Comparison of ENCODE assay signal across 9 cellular contexts in genomic region chr10:123149568-123150228, GRCh38. TPM values are rescaled to one million over a fixed set of nuclear protein-coding genes. Genes with fewer than 3 reads are reported as not detected.
DNase-seq lines count a peak whose midpoint lies in the region; ATAC-seq, FAIRE-seq and TF ChIP-seq lines count a peak whose summit lies in the region.
"Had no signal": no experiment of that assay in that cellular context is flagged by ENCODE, and none has a peak within 500 bp of the region (broad histone marks: within the 10 kb centered on the region; RNA-seq: fewer than 3 reads in every experiment).

No MANE protein-coding gene starts in this region.

- DNase-seq in AG09309 (ENCODE audit: low read depth), result no peak
- DNase-seq in colonic mucosa, result peak; percentile 19
- peak; percentile 31 for DNase-seq in myocyte (ENCODE audit: low read depth)
- no peak for DNase-seq in middle frontal gyrus (ENCODE audit: extremely low spot score, low spot score)
- no peak for DNase-seq in MG63
- no peak for DNase-seq in HTR-8/SVneo (ENCODE audit: insufficient read length, low spot score)

- H3K27ac ChIP-seq in HUES48 (ENCODE audit: low read depth, low read length) (no peak overlapping the region), colonic mucosa (no peak overlapping the region)

- no peak overlapping the region for H3K9ac ChIP-seq in HUES48 (ENCODE audit: low read depth, low read length)
- peak overlapping the region in 1 of 2 donors; percentile 19 for H3K9ac ChIP-seq in colonic mucosa (ENCODE audit: low read depth in 2 of 2, low read length in 2 of 2)

- no peak for FAIRE-seq in HTR-8/SVneo (lab: Jason Lieb, UNC)

- intact Hi-C loops in colonic mucosa (cut with DNase I), result loop anchor here (10.0 kb wide), 1 partner anchor 165 kb away; the partner anchor contains the start of gene PSTK

- no peak for ATAC-seq in GM21447 (IDR thresholded peaks at IDR 0.05; ENCODE audit: unreplicated experiment)

- no peak for TF ChIP-seq CTCF in AG09309 (IDR thresholded peaks at IDR 0.05; ENCODE audit: control insufficient read depth, insufficient read depth, low read depth, low read length, missing control alignments)
- TF ChIP-seq CTCF in colonic mucosa (IDR thresholded peaks at IDR 0.05), result no peak

- H3K27me3 ChIP-seq in HUES48 (ENCODE audit: control insufficient read depth, insufficient read depth, low read length) (peaks cover 89% of the 10 kb centered on the region), colonic mucosa (peaks cover 75% of the 10 kb centered on the region), MG63 (peaks cover 2% of the 10 kb centered on the region; the same call in 1 of the 2 replicates)

- H3K4me1 ChIP-seq in HUES48 (ENCODE audit: control insufficient read depth, insufficient read depth, low read length) (peaks cover 47% of the 10 kb centered on the region), colonic mucosa (peaks cover 26% of the 10 kb centered on the region)

- H3K9me3 ChIP-seq in HUES48 (ENCODE audit: control insufficient read depth, insufficient read depth, low read length) (no peaks in the 10 kb centered on the region), colonic mucosa (no peaks in the 10 kb centered on the region), MG63 (no peaks in the 10 kb centered on the region)

- H3K36me3 ChIP-seq in HUES48 (ENCODE audit: control insufficient read depth, insufficient read depth, low read length) (no peaks in the 10 kb centered on the region), colonic mucosa (no peaks in the 10 kb centered on the region), MG63 (peaks cover 3% of the 10 kb centered on the region)

- H3K4me3 ChIP-seq in AG09309 (ENCODE audit: control insufficient read depth, low read depth, low read length) (peak overlapping the region; percentile 28), HUES48 (ENCODE audit: low read depth, low read length) (peak overlapping the region; percentile 63), colonic mucosa (peak overlapping the region; percentile 35), MG63 (no peak overlapping the region)

RNA-seq across cellular contexts. Expression of gene HMX2, which starts 1.8 kb away (rescaled TPM):
- under 1 TPM; 0.13 to 0.15 TPM for total RNA-seq in colonic mucosa
- total RNA-seq in myocyte, result not detected in 2 replicates
- not detected for polyA plus RNA-seq in myocyte (2012)
- 0.07 and 6.0 TPM in 2 replicates for total RNA-seq in MG63 (2014; rRNA removed; shearing (Covaris generic); ENCODE audit: low replicate concordance)
- total RNA-seq: subcutaneous adipose tissue had no signal

RNA-seq across cellular contexts. Expression of gene BUB3, which starts 4.5 kb away (rescaled TPM):
- total RNA-seq in colonic mucosa, result 100 to 1,000 TPM in 1 of 2 donors, 10 to 100 TPM in 1; 77.6 to 112 TPM
- total RNA-seq in myocyte, result 138 and 170 TPM in 2 replicates
- polyA plus RNA-seq in myocyte (2012), result 97.6 TPM
- 164 and 222 TPM in 2 replicates for total RNA-seq in MG63 (2014; rRNA removed; shearing (Covaris generic); ENCODE audit: low replicate concordance)

RNA-seq across cellular contexts. Expression of gene HMX3, which starts 13.9 kb away (rescaled TPM):
- under 1 TPM; 0.35 to 0.64 TPM for total RNA-seq in colonic mucosa
- total RNA-seq in myocyte, result 0.47 TPM in 1 of 2 replicates, not detected in the other
- 0.09 TPM for polyA plus RNA-seq in myocyte (2012)
- 5.0 and 8.6 TPM in 2 replicates for total RNA-seq in MG63 (2014; rRNA removed; shearing (Covaris generic); ENCODE audit: low replicate concordance)
- total RNA-seq: subcutaneous adipose tissue had no signal

Comparison
In these comparisons a context has a peak if more than half of its experiments do, and no peak if none do; other contexts are left out.
1. DNase-seq: peak in colonic mucosa (single experiment) and myocyte (single experiment); none in AG09309 (single experiment), middle frontal gyrus (single experiment), MG63 (single experiment) and HTR-8/SVneo (single experiment).